Comparison of ENCODE assay signal across 8 cellular contexts in the genomic region with DNA sequence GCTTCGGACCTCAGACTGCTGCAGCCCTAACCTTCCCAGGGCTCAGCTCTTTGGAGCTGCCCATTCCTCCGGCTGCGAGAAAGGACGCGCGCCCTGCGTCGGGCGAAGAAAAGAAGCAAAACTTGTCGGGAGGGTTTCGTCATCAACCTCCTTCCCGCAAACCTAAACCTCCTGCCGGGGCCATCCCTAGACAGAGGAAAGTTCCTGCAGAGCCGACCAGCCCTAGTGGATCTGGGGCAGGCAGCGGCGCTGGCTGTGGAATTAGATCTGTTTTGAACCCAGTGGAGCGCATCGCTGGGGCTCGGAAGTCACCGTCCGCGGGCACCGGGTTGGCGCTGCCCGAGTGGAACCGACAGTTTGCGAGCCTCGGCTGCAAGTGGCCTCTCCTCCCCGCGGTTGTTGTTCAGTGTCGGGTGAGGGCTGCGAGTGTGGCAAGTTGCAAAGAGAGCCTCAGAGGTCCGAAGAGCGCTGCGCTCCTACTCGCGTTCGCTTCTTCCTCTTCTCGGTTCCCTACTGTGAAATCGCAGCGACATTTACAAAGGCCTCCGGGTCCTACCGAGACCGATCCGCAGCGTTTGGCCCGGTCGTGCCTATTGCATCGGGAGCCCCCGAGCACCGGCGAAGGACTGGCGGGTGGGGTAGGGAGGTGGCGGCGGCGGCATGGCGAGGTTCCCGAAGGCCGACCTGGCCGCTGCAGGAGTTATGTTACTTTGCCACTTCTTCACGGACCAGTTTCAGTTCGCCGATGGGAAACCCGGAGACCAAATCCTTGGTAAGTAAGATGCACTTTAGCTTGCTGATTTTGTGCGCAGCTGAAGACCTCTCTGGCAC. TPM values are rescaled to one million over a fixed set of nuclear protein-coding genes. Genes with fewer than 3 reads are reported as not detected.
A peak's percentile ranks its signal among the peaks of the same experiment; 100 is the strongest.
DNase-seq lines count a peak whose midpoint lies in the region; ATAC-seq and TF ChIP-seq lines count a peak whose summit lies in the region.

TSS of gene PLXDC2 (plus strand) at position 13 of the 831 bp plus-strand sequence.

- no peak for DNase-seq in activated T-cell treated with anti-CD3 and anti-CD28 coated beads, Interleukin-2, amount 50 U/mL, for 4 hours
- DNase-seq in activated T-cell treated with anti-CD3 and anti-CD28 coated beads for 4 hours = no peak
- DNase-seq in KBM-7 = peak; percentile 79
- peak; percentile 50 for DNase-seq in adipocyte (ENCODE audit: low read depth)
- DNase-seq in left cardiac atrium = peak; percentile 65
- peak in 4 of 5 donors; percentile 33 to 61 (median 54) for DNase-seq in ovary
- no peak for DNase-seq in NAMALWA (ENCODE audit: low spot score)

- no peak for TF ChIP-seq CTCF in ovary (IDR thresholded peaks at IDR 0.05)

- WGBS in ovary, 3 donors = 0 to 1% (median 0%) methylated on average over 58 to 65 of the region's 65 CpGs

- H3K36me3 Mint-ChIP-seq in activated T-cell treated with anti-CD3 and anti-CD28 coated beads, Interleukin-2, amount 50 U/mL, for 4 hours (ENCODE audit: insufficient read depth) = no peaks in the 10 kb centered on the region

- H3K9ac ChIP-seq in adipocyte (ENCODE audit: low read length) = peak within 1 kb of the TSS; percentile 77

- no peaks in the 10 kb centered on the region for H3K9me3 ChIP-seq in adipocyte (ENCODE audit: control insufficient read depth, low read length)
- no peaks in the 10 kb centered on the region for H3K9me3 ChIP-seq in ovary

- ATAC-seq in activated T-cell treated with anti-CD3 and anti-CD28 coated beads, Interleukin-2, amount 50 U/mL, for 4 hours = peak in 1 of 2 donors; percentile 21
- ATAC-seq in left cardiac atrium = peak; percentile 39 to 48
- no peak for ATAC-seq in GM19328 (IDR thresholded peaks at IDR 0.05; ENCODE audit: unreplicated experiment)

- H3K9me3 Mint-ChIP-seq in activated T-cell treated with anti-CD3 and anti-CD28 coated beads, Interleukin-2, amount 50 U/mL, for 4 hours = peaks cover 4% of the 10 kb centered on the region

- H3K27me3 ChIP-seq in adipocyte (replicated peaks; ENCODE audit: control insufficient read depth, insufficient read depth, low read length) (peaks cover 9% of the 10 kb centered on the region), ovary (no peaks in the 10 kb centered on the region)

- no peaks in the 10 kb centered on the region for H3K4me1 Mint-ChIP-seq in activated T-cell treated with anti-CD3 and anti-CD28 coated beads, Interleukin-2, amount 50 U/mL, for 4 hours (ENCODE audit: low read depth)

- TF ChIP-seq POLR2A in ovary (IDR thresholded peaks at IDR 0.05) = no peak

- in situ Hi-C loops in KBM-7 (cut with MboI; ENCODE audit: low pct_unique_long_range_greater_than_20kb, low sequenced_read_pairs) = no loop called here

- H3K4me3 ChIP-seq in adipocyte (ENCODE audit: low read length) = peak within 1 kb of the TSS; percentile 80
- peak within 1 kb of the TSS; percentile 53 for H3K4me3 ChIP-seq in ovary

- H3K36me3 ChIP-seq in adipocyte (ENCODE audit: control insufficient read depth, insufficient read depth, low read length, severe bottlenecking) (no peaks in the 10 kb centered on the region), ovary (no peaks in the 10 kb centered on the region)

- intact Hi-C loops in left cardiac atrium (cut with DNase I) = loop anchor here (5.0 to 10.0 kb wide), 2 partner anchors 281 to 948 kb away; no protein-coding TSS in a partner anchor
- intact Hi-C loops in ovary (cut with DNase I) = loop anchor here in 1 of 4 donors (10.0 kb wide), 1 partner anchor 168 kb away; no protein-coding TSS in a partner anchor

- peak within 1 kb of the TSS; percentile 69 to 81 for H3K27ac ChIP-seq in ovary

- H3K4me1 ChIP-seq in adipocyte (ENCODE audit: control insufficient read depth, insufficient read depth, low read length) = peaks cover 18% of the 10 kb centered on the region
- peaks cover 1% of the 10 kb centered on the region for H3K4me1 ChIP-seq in ovary (ENCODE audit: insufficient read depth)

- H3K27me3 Mint-ChIP-seq in activated T-cell treated with anti-CD3 and anti-CD28 coated beads, Interleukin-2, amount 50 U/mL, for 4 hours (ENCODE audit: low read depth) = peaks cover 44% of the 10 kb centered on the region

- peak within 1 kb of the TSS; percentile 53 for H3K4me3 Mint-ChIP-seq in activated T-cell treated with anti-CD3 and anti-CD28 coated beads, Interleukin-2, amount 50 U/mL, for 4 hours

- TF ChIP-seq EP300 in ovary (IDR thresholded peaks at IDR 0.05) = no peak

RNA-seq across cellular contexts. Expression of gene PLXDC2, which starts in this region (rescaled TPM):
- under 1 TPM; 0.08 to 0.21 (median 0.16) TPM for total RNA-seq in activated T-cell treated with anti-CD3 and anti-CD28 coated beads, Interleukin-2, amount 50 U/mL, for 4 hours
- 10 to 100 TPM; 19.8 to 25.3 TPM for total RNA-seq in left cardiac atrium
- 10 to 100 TPM; 20.5 to 45.1 (median 38.0) TPM for total RNA-seq in ovary
- 10 to 100 TPM; 13.6 to 76.0 TPM for polyA plus RNA-seq in ovary

Comparison
In these comparisons a context has a peak if more than half of its experiments do, and no peak if none do; other contexts are left out.
1. RNA of gene PLXDC2 (total RNA-seq): 20.5 to 45.1 TPM in ovary and 19.8 to 25.3 TPM in left cardiac atrium; 0.08 to 0.21 TPM in activated T-cell treated with anti-CD3 and anti-CD28 coated beads, Interleukin-2, amount 50 U/mL, for 4 hours; every median in the first group is over 10 times any median in the second.
2. DNase-seq: peak in KBM-7 (single experiment), adipocyte (single experiment), left cardiac atrium (single experiment) and ovary (4 of 5); none in activated T-cell treated with anti-CD3 and anti-CD28 coated beads, Interleukin-2, amount 50 U/mL, for 4 hours (single experiment), activated T-cell treated with anti-CD3 and anti-CD28 coated beads for 4 hours (single experiment) and NAMALWA (single experiment).